In the genomic region with DNA sequence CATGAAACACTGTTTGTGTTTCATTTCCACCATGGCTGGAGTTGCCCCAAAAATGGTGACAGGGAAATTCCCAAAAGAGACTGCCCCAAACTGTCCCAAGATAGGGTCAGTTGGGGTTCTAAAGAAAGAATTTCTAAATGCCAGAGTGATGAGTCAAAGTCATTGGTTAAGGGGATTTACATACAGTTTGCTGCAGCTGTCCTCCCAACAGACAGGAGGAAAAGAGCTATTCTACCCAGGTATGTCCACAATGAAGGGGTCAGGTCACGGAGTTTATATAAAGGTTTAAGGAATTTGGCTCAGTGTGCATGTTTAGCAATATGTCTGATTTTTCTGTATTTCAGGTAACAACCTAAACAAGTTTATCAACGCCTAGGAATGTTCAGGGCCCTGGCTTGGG, we compare ENCODE assay signal across 23 cellular contexts.
A peak's percentile ranks its signal among the peaks of the same experiment; 100 is the strongest.
DNase-seq lines count a peak whose midpoint lies in the region; ATAC-seq, FAIRE-seq and TF ChIP-seq lines count a peak whose summit lies in the region.
"Had no signal": no experiment of that assay in that cellular context is flagged by ENCODE, and none has a peak within 500 bp of the region (broad histone marks: within the 10 kb centered on the region; RNA-seq: fewer than 3 reads in every experiment).

No MANE protein-coding gene starts in this region.

- no peak overlapping the region for H2BK5ac ChIP-seq in mesenchymal stem cell (ENCODE audit: low read depth, low read length, poor library complexity, severe bottlenecking)

- H3K4me3 ChIP-seq in GM12878 (no peak overlapping the region), mesenchymal stem cell (ENCODE audit: insufficient read depth in 1 of 2, low read depth in 1 of 2, low read length in 2 of 2) (no peak overlapping the region)
- H3K4me3 ChIP-seq: ascending aorta, esophagus muscularis mucosa, MG63, smooth muscle cell, suprapubic skin had no signal

- no peak overlapping the region for H3K27ac Mint-ChIP-seq in activated CD4-positive, alpha-beta T cell treated with anti-CD3 and anti-CD28 coated beads, Interleukin-2, amount 10 ng/mL, durations not matched to agents 7 days and 5 days
- H3K27ac Mint-ChIP-seq: activated naive CD4-positive, alpha-beta T cell treated with anti-CD3 and anti-CD28 coated beads, Interleukin-2, amount 50 U/mL, for 72 hours; stimulated activated memory B cell treated with anti-CD40 and anti-IgM and Interleukin-4, amounts not matched to agents 10 μg/mL and 1 μg/mL and 100 μg/mL, for 72 hours had no signal

- no peak overlapping the region for H3K4ac ChIP-seq in mesenchymal stem cell (ENCODE audit: low read depth in 1 of 2, low read length in 2 of 2)

- H3K4me2 ChIP-seq in GM12878 (ENCODE audit: control insufficient read depth, insufficient read depth) = no peak overlapping the region
- no peak overlapping the region for H3K4me2 ChIP-seq in mesenchymal stem cell (ENCODE audit: low read length, poor library complexity, severe bottlenecking)
- H3K4me2 ChIP-seq: smooth muscle cell had no signal

- DNase-seq in ELR (ENCODE audit: low read depth) (peak; percentile 7), M059J (ENCODE audit: low read depth) (peak; percentile 87), GM12878 (ENCODE audit: low read depth, low spot score) (peak; percentile 4), mesenchymal stem cell (peak; percentile 58), RWPE1 (ENCODE audit: low spot score) (no peak), SK-N-DZ (ENCODE audit: low spot score) (no peak)
- DNase-seq in activated CD4-positive, alpha-beta T cell treated with anti-CD3 and anti-CD28 coated beads, Interleukin-2, amount 10 ng/mL, durations not matched to agents 7 days and 5 days = no peak
- DNase-seq in activated effector memory CD4-positive, alpha-beta T cell treated with Interleukin-2 at 50 U/mL for 16 hours = no peak
- DNase-seq: DMS 273 treated with DMSO at 0.1 percent for 48 hours, GDM1, left cardiac atrium, MG63, NCI-H1436 treated with DMSO at 0.1 percent for 48 hours, NCI-H524 treated with DMSO at 0.1 percent for 48 hours, occipital lobe had no signal

- peak; percentile 61 for ATAC-seq in GM12878
- ATAC-seq: activated naive CD4-positive, alpha-beta T cell treated with anti-CD3 and anti-CD28 coated beads, Interleukin-2, amount 50 U/mL, for 72 hours; stimulated activated memory B cell treated with anti-CD40 and anti-IgM and Interleukin-4, amounts not matched to agents 10 μg/mL and 1 μg/mL and 100 μg/mL, for 72 hours had no signal

- H3K4me1 ChIP-seq in GM12878 (ENCODE audit: control insufficient read depth, insufficient read depth, low read length) = no peaks in the 10 kb centered on the region
- H3K4me1 ChIP-seq in mesenchymal stem cell (ENCODE audit: control insufficient read depth, insufficient read depth, low read depth, low read length) = no peaks in the 10 kb centered on the region
- H3K4me1 ChIP-seq: ascending aorta, suprapubic skin had no signal

- H3K4me3 Mint-ChIP-seq in activated CD4-positive, alpha-beta T cell treated with anti-CD3 and anti-CD28 coated beads, Interleukin-2, amount 10 ng/mL, durations not matched to agents 7 days and 5 days = no peak overlapping the region
- H3K4me3 Mint-ChIP-seq: stimulated activated memory B cell treated with anti-CD40 and anti-IgM and Interleukin-4, amounts not matched to agents 10 μg/mL and 1 μg/mL and 100 μg/mL, for 72 hours had no signal

- no TSS peak for BruUV-seq in GM12878 (replicated peaks; lab: Mats Ljungman, UMichigan)

- H3K9ac ChIP-seq in GM12878 (ENCODE audit: control insufficient read depth, insufficient read depth, low read length) (no peak overlapping the region), mesenchymal stem cell (ENCODE audit: low read length) (no peak overlapping the region)

- H3K23ac ChIP-seq in mesenchymal stem cell (ENCODE audit: low read length in 2 of 2) = no peak overlapping the region

- TF ChIP-seq POLR2A in GM12878 (IDR thresholded peaks at IDR 0.05; ENCODE audit: low read depth, low read length) = no peak

- H3K79me2 ChIP-seq in GM12878 (ENCODE audit: control insufficient read depth, insufficient read depth, low read length) = no peaks in the 10 kb centered on the region

- H3K79me1 ChIP-seq in mesenchymal stem cell (replicated peaks; ENCODE audit: low read length, poor library complexity, severe bottlenecking) = no peaks in the 10 kb centered on the region

- no peaks in the 10 kb centered on the region for H3K9me3 Mint-ChIP-seq in activated CD4-positive, alpha-beta T cell treated with anti-CD3 and anti-CD28 coated beads, Interleukin-2, amount 10 ng/mL, durations not matched to agents 7 days and 5 days
- H3K9me3 Mint-ChIP-seq: stimulated activated memory B cell treated with anti-CD40 and anti-IgM and Interleukin-4, amounts not matched to agents 10 μg/mL and 1 μg/mL and 100 μg/mL, for 72 hours had no signal

- 0% methylated on average over 2 of the region's 2 CpGs for WGBS in GM12878 (ENCODE audit: insufficient coverage, insufficient replicate concordance, low lambda C conversion rate, missing lambda C conversion rate)
- 60% methylated on average over 2 of the region's 2 CpGs for WGBS in mesenchymal stem cell

- peak overlapping the region; percentile 25 to 31 for H2BK12ac ChIP-seq in mesenchymal stem cell (ENCODE audit: low read length in 2 of 2)

- H3K27me3 Mint-ChIP-seq in activated CD4-positive, alpha-beta T cell treated with anti-CD3 and anti-CD28 coated beads, Interleukin-2, amount 10 ng/mL, durations not matched to agents 7 days and 5 days = no peaks in the 10 kb centered on the region
- H3K27me3 Mint-ChIP-seq: stimulated activated memory B cell treated with anti-CD40 and anti-IgM and Interleukin-4, amounts not matched to agents 10 μg/mL and 1 μg/mL and 100 μg/mL, for 72 hours had no signal

- no peak overlapping the region for H4K8ac ChIP-seq in mesenchymal stem cell (ENCODE audit: low read length)

- peak overlapping the region in 1 of 2 experiments; percentile 56 for H3K18ac ChIP-seq in mesenchymal stem cell (ENCODE audit: low read depth in 1 of 2, low read length in 2 of 2)

- H3K27me3 ChIP-seq in GM12878 (replicated peaks in 1 of 2; ENCODE audit: control insufficient read depth in 2 of 2, insufficient read depth in 2 of 2, low read length in 1 of 2) (no peaks in the 10 kb centered on the region), mesenchymal stem cell (ENCODE audit: control insufficient read depth in 1 of 2, insufficient read depth in 1 of 2, low read length in 2 of 2) (no peaks in the 10 kb centered on the region)
- H3K27me3 ChIP-seq: ascending aorta, esophagus muscularis mucosa, MG63, suprapubic skin had no signal

- no peaks in the 10 kb centered on the region for H3K36me3 ChIP-seq in GM12878 (ENCODE audit: control insufficient read depth in 2 of 2, insufficient read depth in 2 of 2, low read length in 1 of 2)
- no peaks in the 10 kb centered on the region for H3K36me3 ChIP-seq in mesenchymal stem cell (ENCODE audit: control insufficient read depth in 1 of 2, insufficient read depth in 2 of 2, low read depth in 1 of 2, low read length in 2 of 2)
- H3K36me3 ChIP-seq: ascending aorta, esophagus muscularis mucosa, MG63, suprapubic skin had no signal

- CTCF ChIA-PET in GM12878 (lab: Yijun Ruan, JAX) = no interaction called here
- CTCF ChIA-PET in RWPE1 (lab: Yijun Ruan, JAX) = no interaction called here
- CTCF ChIA-PET in activated CD4-positive, alpha-beta T cell treated with anti-CD3 and anti-CD28 coated beads, Interleukin-2, amount 10 ng/mL, durations not matched to agents 7 days and 5 days (lab: Charles Lee) = no interaction called here

- H2BK15ac ChIP-seq in mesenchymal stem cell (ENCODE audit: low read depth, poor library complexity, severe bottlenecking) = no peak overlapping the region

- no peak overlapping the region for H4K91ac ChIP-seq in mesenchymal stem cell (ENCODE audit: low read length)

- H3K9me3 ChIP-seq in GM12878 (replicated peaks; ENCODE audit: control insufficient read depth, insufficient read depth, low read length) = no peaks in the 10 kb centered on the region
- H3K9me3 ChIP-seq in mesenchymal stem cell (ENCODE audit: control insufficient read depth, low read length) = no peaks in the 10 kb centered on the region
- H3K9me3 ChIP-seq: ascending aorta, esophagus muscularis mucosa, MG63, suprapubic skin had no signal

- in situ Hi-C loops in GM12878 (cut with MboI) = no loop called here

- no peak for TF ChIP-seq RAD21 in GM12878 (IDR thresholded peaks at IDR 0.05; ENCODE audit: insufficient read depth, low read depth, low read length)

- no peak for TF ChIP-seq EP300 in GM12878 (IDR thresholded peaks at IDR 0.05; ENCODE audit: borderline replicate concordance in 1 of 2, control insufficient read depth in 1 of 2, low read depth in 2 of 2, low read length in 2 of 2)

- intact Hi-C loops in GM12878 (cut with micrococcal nuclease; ENCODE audit: unreplicated experiment) = no loop called here

- H3K27ac ChIP-seq in GM12878 (ENCODE audit: control insufficient read depth, insufficient read depth) (no peak overlapping the region), mesenchymal stem cell (ENCODE audit: low read length, poor library complexity, severe bottlenecking) (no peak overlapping the region), RWPE1 (no peak overlapping the region)
- H3K27ac ChIP-seq: ascending aorta, C4-2B, esophagus muscularis mucosa, suprapubic skin had no signal

- H2BK120ac ChIP-seq in mesenchymal stem cell (ENCODE audit: low read depth, low read length) = no peak overlapping the region

- POLR2A ChIA-PET in GM12878 (lab: Charles Lee) (interaction anchor here (0.7 kb wide), 1 partner anchor 423 kb away, joined by 4 read pairs; no protein-coding TSS in a partner anchor), RWPE1 (lab: Yijun Ruan, JAX; ENCODE audit: low non-redundant PET) (no interaction called here)
- POLR2A ChIA-PET in activated CD4-positive, alpha-beta T cell treated with anti-CD3 and anti-CD28 coated beads, Interleukin-2, amount 10 ng/mL, durations not matched to agents 7 days and 5 days (lab: Charles Lee) = no interaction called here

- no peaks in the 10 kb centered on the region for H3K36me3 Mint-ChIP-seq in activated CD4-positive, alpha-beta T cell treated with anti-CD3 and anti-CD28 coated beads, Interleukin-2, amount 10 ng/mL, durations not matched to agents 7 days and 5 days (ENCODE audit: low read depth)
- H3K36me3 Mint-ChIP-seq: activated naive CD4-positive, alpha-beta T cell treated with anti-CD3 and anti-CD28 coated beads, Interleukin-2, amount 50 U/mL, for 72 hours; stimulated activated memory B cell treated with anti-CD40 and anti-IgM and Interleukin-4, amounts not matched to agents 10 μg/mL and 1 μg/mL and 100 μg/mL, for 72 hours had no signal

- H2AK5ac ChIP-seq in mesenchymal stem cell (ENCODE audit: low read length, severe bottlenecking) = no peak overlapping the region

- SMC1A ChIA-PET in GM12878 (lab: Charles Lee; ENCODE audit: uncharacterized antibody, unreplicated experiment) = interaction anchor here (1.3 kb wide), 1 partner anchor 26 kb away, joined by 3 read pairs; no protein-coding TSS in a partner anchor

- H4K20me1 ChIP-seq in GM12878 (ENCODE audit: control insufficient read depth, insufficient read depth) = no peaks in the 10 kb centered on the region

- RAD21 ChIA-PET in GM12878 (lab: Charles Lee; ENCODE audit: unreplicated experiment) = no interaction called here

- H3K4me1 Mint-ChIP-seq in activated CD4-positive, alpha-beta T cell treated with anti-CD3 and anti-CD28 coated beads, Interleukin-2, amount 10 ng/mL, durations not matched to agents 7 days and 5 days = no peaks in the 10 kb centered on the region
- H3K4me1 Mint-ChIP-seq: stimulated activated memory B cell treated with anti-CD40 and anti-IgM and Interleukin-4, amounts not matched to agents 10 μg/mL and 1 μg/mL and 100 μg/mL, for 72 hours had no signal

- no peak overlapping the region for H3K14ac ChIP-seq in mesenchymal stem cell (ENCODE audit: low read length in 2 of 2)

- TF ChIP-seq CTCF in GM12878 (IDR thresholded peaks at IDR 0.05 in 2 of 3, conservative IDR thresholded peaks at IDR 0.05 in 1 of 3; ENCODE audit: control insufficient read depth in 2 of 3, extremely low read depth in 1 of 3, insufficient read depth in 1 of 3, low read depth in 3 of 3, low read length in 3 of 3) (no peak), RWPE1 (conservative IDR thresholded peaks at IDR 0.05; ENCODE audit: low read depth) (no peak)

- no peak for FAIRE-seq in GM12878 (lab: Jason Lieb, UNC)
- FAIRE-seq: TTC549 had no signal

- no peak overlapping the region for H2AFZ ChIP-seq in GM12878 (ENCODE audit: control insufficient read depth, low read depth, low read length)
- no peak overlapping the region for H2AFZ ChIP-seq in mesenchymal stem cell (ENCODE audit: low read depth, low read length)

Comparison
In these comparisons a context has a peak if more than half of its experiments do, and no peak if none do; other contexts are left out.
1. DNase-seq: peak in ELR (single experiment), M059J (single experiment), GM12878 (single experiment) and mesenchymal stem cell (single experiment); none in RWPE1 (single experiment), SK-N-DZ (single experiment), activated CD4-positive, alpha-beta T cell treated with anti-CD3 and anti-CD28 coated beads, Interleukin-2, amount 10 ng/mL, durations not matched to agents 7 days and 5 days (single experiment) and activated effector memory CD4-positive, alpha-beta T cell treated with Interleukin-2 at 50 U/mL for 16 hours (single experiment).